8 cellular contexts compared by ENCODE assay signal in genomic region chr1:23980006-23980724, GRCh38. TPM values are rescaled to one million over a fixed set of nuclear protein-coding genes. Genes with fewer than 3 reads are reported as not detected.
DNase-seq lines count a peak whose midpoint lies in the region; ATAC-seq and TF ChIP-seq lines count a peak whose summit lies in the region.

Gene SRSF10, minus strand, starts transcription at chr1:23980327. Its CDS starts 72 bp downstream, at chr1:23980255.

- H3K4me1 Mint-ChIP-seq in activated naive CD4-positive, alpha-beta T cell treated with anti-CD3 and anti-CD28 coated beads, Interleukin-2, amount 50 U/mL, for 24 hours = peaks cover 49% of the 10 kb centered on the region

- H3K27ac Mint-ChIP-seq in activated naive CD4-positive, alpha-beta T cell treated with anti-CD3 and anti-CD28 coated beads, Interleukin-2, amount 50 U/mL, for 24 hours = peak within 1 kb of the TSS; percentile 99

- peak; percentile 39 for TF ChIP-seq CTCF in GM10266 (IDR thresholded peaks at IDR 0.05; ENCODE audit: control insufficient read depth, insufficient read depth, low read depth, missing control alignments)

- ATAC-seq in HG02610 (IDR thresholded peaks at IDR 0.05; ENCODE audit: unreplicated experiment) (peak; percentile 87), SK-N-SH treated with all-trans-retinoic acid at 6 μM for 48 hours (peak; percentile 96)

- DNase-seq in GM10266 (ENCODE audit: extremely low spot score) (peak; percentile 98), NCI-H1092 (lab: John Stamatoyannopoulos, UW) (peak; percentile 100), globus pallidus (ENCODE audit: low spot score) (peak; percentile 98), occipital lobe (lab: John Stamatoyannopoulos, UW) (peak; percentile 96)

- H3K36me3 Mint-ChIP-seq in activated naive CD4-positive, alpha-beta T cell treated with anti-CD3 and anti-CD28 coated beads, Interleukin-2, amount 50 U/mL, for 24 hours = peaks cover 18% of the 10 kb centered on the region

- H3K4me3 Mint-ChIP-seq in activated naive CD4-positive, alpha-beta T cell treated with anti-CD3 and anti-CD28 coated beads, Interleukin-2, amount 50 U/mL, for 24 hours = peak within 1 kb of the TSS; percentile 99

- H3K27ac ChIP-seq in temporal lobe (ENCODE audit: low read depth, low read length) = peak within 1 kb of the TSS; percentile 84

- no peaks in the 10 kb centered on the region for H3K27me3 Mint-ChIP-seq in activated naive CD4-positive, alpha-beta T cell treated with anti-CD3 and anti-CD28 coated beads, Interleukin-2, amount 50 U/mL, for 24 hours

- H3K9me3 Mint-ChIP-seq in activated naive CD4-positive, alpha-beta T cell treated with anti-CD3 and anti-CD28 coated beads, Interleukin-2, amount 50 U/mL, for 24 hours = no peaks in the 10 kb centered on the region

TF ChIP-seq in SK-N-SH treated with all-trans-retinoic acid at 6 μM for 48 hours, 23 proteins besides CTCF, POLR2A, EP300 and RAD21:
- TF ChIP-seq OSR1 (CRISPR knock-in tag; IDR thresholded peaks at IDR 0.05) = no peak
- TF ChIP-seq CSRNP3 (CRISPR knock-in tag; IDR thresholded peaks at IDR 0.05) = no peak
- TF ChIP-seq POU6F1 (CRISPR knock-in tag; IDR thresholded peaks at IDR 0.05; ENCODE audit: borderline replicate concordance, low read depth) = peak; percentile 50; the same call in 1 of the 2 replicates
- peak; percentile 36; the same call in 1 of the 2 replicates for TF ChIP-seq ZFP3 (CRISPR knock-in tag; IDR thresholded peaks at IDR 0.05)

RNA-seq across cellular contexts. Expression of gene SRSF10, which starts in this region (rescaled TPM):
- total RNA-seq in occipital lobe (135 TPM), temporal lobe (82.1 TPM)

Comparison
In these comparisons a context has a peak if more than half of its experiments do, and no peak if none do; other contexts are left out.
1. Peak in every context shown above with its lines: DNase-seq, ATAC-seq and H3K27ac ChIP-seq.